ENCODE assay signal across 12 cellular contexts in genomic region chr7:158572000-158572828, GRCh38. TPM values are rescaled to one million over a fixed set of nuclear protein-coding genes. Genes with fewer than 3 reads are reported as not detected.
DNase-seq lines count a peak whose midpoint lies in the region; ATAC-seq lines count a peak whose summit lies in the region.
"Had no signal": no experiment of that assay in that cellular context is flagged by ENCODE, and none has a peak within 500 bp of the region (broad histone marks: within the 10 kb centered on the region; RNA-seq: fewer than 3 reads in every experiment).

No MANE protein-coding gene starts in this region.

- no peaks in the 10 kb centered on the region for H3K36me3 ChIP-seq in neuronal stem cell (replicated peaks in 1 of 2; ENCODE audit: control insufficient read depth in 2 of 2, insufficient read depth in 2 of 2, low read length in 2 of 2)
- H3K36me3 ChIP-seq: left lung, prostate gland had no signal

- no peak overlapping the region for H2BK12ac ChIP-seq in neuronal stem cell (ENCODE audit: low read length)

- ATAC-seq in left lobe of liver, result peak; percentile 40
- ATAC-seq: left lung had no signal

- H2BK15ac ChIP-seq in neuronal stem cell (ENCODE audit: low read length), result no peak overlapping the region

- H2BK120ac ChIP-seq in neuronal stem cell (ENCODE audit: low read depth, low read length), result no peak overlapping the region

- no peak overlapping the region for H3K14ac ChIP-seq in neuronal stem cell (ENCODE audit: low read length)

- no peak overlapping the region for H2AFZ ChIP-seq in neuronal stem cell (ENCODE audit: low read length)

- H3K9ac ChIP-seq in neuronal stem cell (ENCODE audit: low read depth, low read length, poor library complexity), result no peak overlapping the region

- peak; percentile 6 for DNase-seq in ELR (ENCODE audit: low read depth)
- peak; percentile 78 to 83 for DNase-seq in Kasumi-1 (lab: John Stamatoyannopoulos, UW)
- DNase-seq in RKO (ENCODE audit: low spot score), result peak; percentile 24
- DNase-seq in left lobe of liver (ENCODE audit: low spot score), result no peak
- DNase-seq in dermis blood vessel endothelial cell, result no peak
- DNase-seq in neuronal stem cell (ENCODE audit: low spot score), result no peak
- DNase-seq in stimulated activated CD4-positive, alpha-beta T cell treated with anti-CD3 and anti-CD28 coated beads, Interleukin-2, amount 100 ng/mL, for 48 hours, result no peak
- DNase-seq in stimulated activated CD4-positive, alpha-beta T cell treated with anti-CD3 and anti-CD28 coated beads, Interleukin-4, amount 100 ng/mL, for 24 hours, result no peak
- DNase-seq: activated CD4-positive, alpha-beta T cell treated with anti-CD3 and anti-CD28 coated beads, Interleukin-2, amount 50 U/mL, for 4 hours; left lung; NK-92 treated with Interleukin-12 subunit alpha and Interleukin-12 subunit beta, amount 100 ng/mL, for 24 hours had no signal

- no peak overlapping the region for H3K18ac ChIP-seq in neuronal stem cell (ENCODE audit: low read length)

- H3K79me1 ChIP-seq in neuronal stem cell (ENCODE audit: low read depth, low read length), result no peaks in the 10 kb centered on the region

- no peak overlapping the region for H3K4me3 ChIP-seq in neuronal stem cell (ENCODE audit: low read length in 2 of 2)
- H3K4me3 ChIP-seq: left lung, prostate gland had no signal

- no peak overlapping the region for H4K91ac ChIP-seq in neuronal stem cell (ENCODE audit: low read depth, low read length, poor library complexity)

- H3K23ac ChIP-seq in neuronal stem cell (ENCODE audit: low read depth, low read length, poor library complexity), result no peak overlapping the region

- no peak overlapping the region for H4K8ac ChIP-seq in neuronal stem cell (ENCODE audit: low read depth, low read length)

- H3K9me3 ChIP-seq in neuronal stem cell (replicated peaks in 1 of 2; ENCODE audit: control insufficient read depth in 2 of 2, insufficient read depth in 1 of 2, low read depth in 1 of 2, low read length in 2 of 2), result peaks cover 0 to 2% of the 10 kb centered on the region in 2 donors
- H3K9me3 ChIP-seq: left lung, prostate gland had no signal

- no peak overlapping the region for H3K4me2 ChIP-seq in neuronal stem cell (ENCODE audit: insufficient read depth, low read length, poor library complexity, severe bottlenecking)

- no peak overlapping the region for H2AK5ac ChIP-seq in neuronal stem cell (ENCODE audit: low read depth, low read length)

- H3K27ac ChIP-seq in neuronal stem cell (replicated peaks; ENCODE audit: low read length), result no peak overlapping the region
- H3K27ac ChIP-seq: left lung, prostate gland had no signal

- no peaks in the 10 kb centered on the region for H3K4me1 ChIP-seq in neuronal stem cell (ENCODE audit: control insufficient read depth in 2 of 2, insufficient read depth in 1 of 2, low read depth in 1 of 2, low read length in 2 of 2)
- H3K4me1 ChIP-seq: left lung had no signal

- no CpG with 5 or more reads among the region's 7 CpGs for WGBS in neuronal stem cell (ENCODE audit: extremely low coverage in 2 of 2, insufficient read length in 2 of 2, insufficient replicate concordance in 1 of 2), 2 donors

- no peak overlapping the region for H2BK5ac ChIP-seq in neuronal stem cell (ENCODE audit: low read length)

- H3K4ac ChIP-seq in neuronal stem cell (ENCODE audit: low read length), result no peak overlapping the region

- H3K27me3 ChIP-seq in neuronal stem cell (ENCODE audit: control insufficient read depth in 3 of 3, insufficient read depth in 3 of 3, low read depth in 1 of 3, low read length in 3 of 3), result peaks cover 0 to 18% (median 4%) of the 10 kb centered on the region in 3 experiments

RNA-seq across cellular contexts. Expression of gene PTPRN2, which starts 15.4 kb away (rescaled TPM):
- 0.33 TPM for total RNA-seq in left lobe of liver
- total RNA-seq in dermis blood vessel endothelial cell, result 2.1 and 2.2 TPM in 2 replicates
- 19.0 TPM for polyA plus RNA-seq in neuronal stem cell (2013, experiment 1 of 2)
- polyA plus RNA-seq in neuronal stem cell (2013, experiment 2 of 2), result 20.3 TPM

Comparison
In these comparisons a context has a peak if more than half of its experiments do, and no peak if none do; other contexts are left out.
1. DNase-seq: peak in ELR (single experiment), Kasumi-1 (2 of 2) and RKO (single experiment); none in left lobe of liver (single experiment), dermis blood vessel endothelial cell (single experiment), neuronal stem cell (single experiment), stimulated activated CD4-positive, alpha-beta T cell treated with anti-CD3 and anti-CD28 coated beads, Interleukin-2, amount 100 ng/mL, for 48 hours (0 of 2) and stimulated activated CD4-positive, alpha-beta T cell treated with anti-CD3 and anti-CD28 coated beads, Interleukin-4, amount 100 ng/mL, for 24 hours (single experiment).